8 cellular contexts compared by ENCODE assay signal in the genomic region with DNA sequence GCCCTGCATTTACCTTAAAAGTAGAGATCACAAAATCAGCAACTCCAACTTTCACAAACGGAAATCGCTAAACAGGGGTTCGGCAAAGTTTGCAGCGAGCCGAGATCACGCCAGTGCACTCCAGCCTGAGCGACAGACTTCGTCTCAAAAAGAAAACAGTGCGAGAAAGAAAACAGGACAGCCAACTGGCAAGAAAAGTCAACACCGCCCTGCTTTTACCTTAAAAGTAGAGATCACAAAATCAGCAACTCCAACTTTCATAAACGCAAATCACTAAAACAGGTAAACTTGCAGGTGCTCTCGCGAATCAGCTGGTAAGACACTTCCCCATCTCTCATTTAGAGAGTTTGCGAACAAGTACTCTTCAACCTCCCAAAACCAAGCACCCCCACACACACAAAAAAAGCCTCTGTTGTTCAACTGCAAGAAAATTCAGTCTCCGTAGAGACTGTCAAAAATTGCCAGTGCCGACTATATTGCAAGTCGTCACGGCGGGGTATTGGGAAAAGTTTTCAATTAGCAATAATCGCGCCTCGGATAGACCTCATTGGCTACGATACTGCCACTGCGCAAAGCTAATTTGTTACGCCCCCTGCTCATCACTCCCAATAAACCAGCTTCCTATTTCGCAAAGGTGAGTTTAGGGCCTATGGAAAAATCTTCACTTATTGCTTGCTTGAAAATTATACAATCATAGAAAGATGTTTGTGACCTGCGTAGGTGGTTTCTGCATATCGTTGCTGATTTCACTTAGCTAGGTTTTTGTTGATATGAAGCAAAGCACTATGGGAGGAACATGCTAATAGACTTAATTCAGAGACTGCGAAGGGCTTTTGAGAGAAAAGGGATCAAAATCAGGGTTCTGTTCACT. TPM values are rescaled to one million over a fixed set of nuclear protein-coding genes. Genes with fewer than 3 reads are reported as not detected.
A peak's percentile ranks its signal among the peaks of the same experiment; 100 is the strongest.
DNase-seq lines count a peak whose midpoint lies in the region; ATAC-seq and TF ChIP-seq lines count a peak whose summit lies in the region.

A gene (minus strand): TSS at position 577 of the 871 bp plus-strand sequence.

- H3K27ac ChIP-seq in duodenal mucosa (ENCODE audit: low read depth, low read length) (peak within 1 kb of the TSS; percentile 99), right lobe of liver (peak within 1 kb of the TSS; percentile 97 to 99 (median 99))

- intact Hi-C loops in right lobe of liver (cut with DNase I): no loop called here

- H3K9me3 ChIP-seq in duodenal mucosa (ENCODE audit: control insufficient read depth in 1 of 2, low read length in 2 of 2): no peaks in the 10 kb centered on the region
- H3K9me3 ChIP-seq in right lobe of liver: no peaks in the 10 kb centered on the region

- DNase-seq in AML-193 (lab: John Stamatoyannopoulos, UW): peak; percentile 82 to 86
- peak; percentile 21 for DNase-seq in GM19238 (ENCODE audit: insufficient read length, low spot score)
- peak; percentile 94 for DNase-seq in NCI-H748 treated with DMSO at 0.1 percent for 48 hours (lab: John Stamatoyannopoulos, UW)
- peak; percentile 62 for DNase-seq in activated CD4-positive, alpha-beta T cell treated with anti-CD3 and anti-CD28 coated beads, Interleukin-2, amount 50 U/mL, for 1 hour
- peak; percentile 50 to 86 (median 65) for DNase-seq in right lobe of liver
- peak; percentile 85 for DNase-seq in stimulated activated CD4-positive, alpha-beta T cell treated with anti-CD3 and anti-CD28 coated beads, Interleukin-4, amount 100 ng/mL, for 24 hours

- H3K4me3 ChIP-seq in duodenal mucosa (ENCODE audit: low read depth in 1 of 2, low read length in 2 of 2) (peak within 1 kb of the TSS; percentile 58 to 73), right lobe of liver (peak within 1 kb of the TSS; percentile 28 to 63 (median 59))

- ATAC-seq in HG03460 (IDR thresholded peaks at IDR 0.05; ENCODE audit: unreplicated experiment) (peak; percentile 41), right lobe of liver (peak; percentile 51 to 68 (median 56))

- H3K36me3 ChIP-seq in duodenal mucosa (ENCODE audit: control insufficient read depth in 1 of 2, insufficient read depth in 2 of 2, low read length in 2 of 2): no peaks in the 10 kb centered on the region
- H3K36me3 ChIP-seq in right lobe of liver: no peaks in the 10 kb centered on the region

- no peaks in the 10 kb centered on the region for H3K27me3 ChIP-seq in duodenal mucosa (ENCODE audit: control insufficient read depth in 1 of 2, insufficient read depth in 2 of 2, low read length in 2 of 2)
- no peaks in the 10 kb centered on the region for H3K27me3 ChIP-seq in right lobe of liver

- peaks cover 4 to 5% of the 10 kb centered on the region in 2 donors for H3K4me1 ChIP-seq in duodenal mucosa (ENCODE audit: control insufficient read depth in 1 of 2, insufficient read depth in 2 of 2, low read length in 2 of 2)
- H3K4me1 ChIP-seq in right lobe of liver: peaks cover 0 to 6% (median 0%) of the 10 kb centered on the region in 4 donors

- WGBS in right lobe of liver (ENCODE audit: insufficient coverage, low coverage, low lambda C conversion rate, missing lambda C conversion rate): 0% methylated on average over 29 of the region's 29 CpGs

- TF ChIP-seq POLR2A in right lobe of liver (IDR thresholded peaks at IDR 0.05): peak; percentile 89

- TF ChIP-seq CTCF in right lobe of liver (IDR thresholded peaks at IDR 0.05): no peak

- H3K9ac ChIP-seq in duodenal mucosa (ENCODE audit: low read depth in 1 of 2, low read length in 2 of 2): peak within 1 kb of the TSS; percentile 79

RNA-seq across cellular contexts. Expression of the gene that starts here (rescaled TPM):
- total RNA-seq in right lobe of liver: 1,000 to 10,000 TPM in 4 of 6 experiments, under 1 TPM in 1, not detected in 1; under 0.01 to 2,710 (median 2,128) TPM

Comparison
In these comparisons a context has a peak if more than half of its experiments do, and no peak if none do; other contexts are left out.
1. Peak in every context shown above with its lines: DNase-seq, ATAC-seq, H3K4me3 ChIP-seq and H3K27ac ChIP-seq.
2. DNase-seq: peak in every context shown above with its lines; median percentile 94 in NCI-H748 treated with DMSO at 0.1 percent for 48 hours; 85 in stimulated activated CD4-positive, alpha-beta T cell treated with anti-CD3 and anti-CD28 coated beads, Interleukin-4, amount 100 ng/mL, for 24 hours; 84 in AML-193; 65 in right lobe of liver; 62 in activated CD4-positive, alpha-beta T cell treated with anti-CD3 and anti-CD28 coated beads, Interleukin-2, amount 50 U/mL, for 1 hour; 21 in GM19238.